15 cellular contexts compared by ENCODE assay signal in the genomic region with DNA sequence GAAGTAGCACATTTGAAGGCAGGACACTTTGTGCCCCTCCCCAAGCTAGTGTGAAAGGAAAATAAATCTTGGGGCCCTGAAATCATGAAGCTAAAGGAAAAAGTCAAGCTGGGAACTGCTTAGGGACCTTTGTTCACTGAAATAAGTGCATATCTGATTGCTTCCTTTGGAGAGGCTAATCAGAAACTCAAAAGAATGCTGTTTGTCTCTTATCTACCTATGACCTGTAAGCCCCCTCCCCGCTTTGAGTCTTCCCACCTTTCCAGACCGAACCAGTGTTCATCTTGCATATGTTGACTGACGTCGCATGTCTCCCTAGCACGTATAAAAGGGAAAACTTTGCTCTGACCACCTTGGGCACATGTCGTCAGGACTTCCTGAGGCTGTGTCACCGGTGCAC. TPM values are rescaled to one million over a fixed set of nuclear protein-coding genes. Genes with fewer than 3 reads are reported as not detected.
DNase-seq lines count a peak whose midpoint lies in the region; ATAC-seq and TF ChIP-seq lines count a peak whose summit lies in the region.
"Had no signal": no experiment of that assay in that cellular context is flagged by ENCODE, and none has a peak within 500 bp of the region (broad histone marks: within the 10 kb centered on the region; RNA-seq: fewer than 3 reads in every experiment).

No MANE protein-coding gene starts in this region.

- DNase-seq in CD1c-positive myeloid dendritic cell (ENCODE audit: extremely low spot score) (peak; percentile 19), endodermal cell (peak; percentile 69), mesendoderm (peak; percentile 89), MV-4-11 (lab: John Stamatoyannopoulos, UW) (no peak), upper lobe of left lung (no peak), body of pancreas (no peak)
- DNase-seq: Caco-2; CD8-positive, alpha-beta memory T cell; DMS53; GOT3; H9 had no signal

- no peak overlapping the region for H3K4me3 ChIP-seq in HUES48 (ENCODE audit: low read depth, low read length)
- peak overlapping the region; percentile 43 for H3K4me3 ChIP-seq in endodermal cell (ENCODE audit: low read length)
- no peak overlapping the region for H3K4me3 ChIP-seq in mesendoderm (ENCODE audit: low read length)
- no peak overlapping the region for H3K4me3 ChIP-seq in upper lobe of left lung
- no peak overlapping the region for H3K4me3 ChIP-seq in body of pancreas

- TF ChIP-seq POLR2A in upper lobe of left lung (IDR thresholded peaks at IDR 0.05) (no peak), body of pancreas (IDR thresholded peaks at IDR 0.05) (no peak)

- H3K4ac ChIP-seq in mesendoderm (ENCODE audit: low read depth, low read length): no peak overlapping the region

- no peaks in the 10 kb centered on the region for H3K79me1 ChIP-seq in mesendoderm (ENCODE audit: low read length)

- H2BK15ac ChIP-seq in mesendoderm (replicated peaks; ENCODE audit: low read depth): no peak overlapping the region

- TF ChIP-seq CTCF in endodermal cell (conservative IDR thresholded peaks at IDR 0.05) (no peak), upper lobe of left lung (IDR thresholded peaks at IDR 0.05) (no peak), body of pancreas (IDR thresholded peaks at IDR 0.05) (no peak)

- H3K9me3 ChIP-seq in HUES48 (ENCODE audit: control insufficient read depth, insufficient read depth, low read length): no peaks in the 10 kb centered on the region
- no peaks in the 10 kb centered on the region for H3K9me3 ChIP-seq in endodermal cell (ENCODE audit: control insufficient read depth, low read length)
- no peaks in the 10 kb centered on the region for H3K9me3 ChIP-seq in upper lobe of left lung
- H3K9me3 ChIP-seq in body of pancreas: no peaks in the 10 kb centered on the region
- H3K9me3 ChIP-seq: Caco-2 had no signal

- H3K23ac ChIP-seq in mesendoderm (ENCODE audit: low read length): no peak overlapping the region

- peaks cover 45% of the 10 kb centered on the region for H3K4me1 Mint-ChIP-seq in endodermal cell
- H3K4me1 Mint-ChIP-seq: B cell; CD14-positive monocyte; CD8-positive, alpha-beta memory T cell; IgD-negative memory B cell had no signal

- H3K18ac ChIP-seq in mesendoderm (ENCODE audit: low read length): no peak overlapping the region

- no peak overlapping the region for H4K8ac ChIP-seq in mesendoderm (ENCODE audit: low read depth, low read length)

- H3K4me1 ChIP-seq in HUES48 (ENCODE audit: control insufficient read depth, insufficient read depth, low read length): peaks cover 25% of the 10 kb centered on the region
- H3K4me1 ChIP-seq in endodermal cell (ENCODE audit: control insufficient read depth, insufficient read depth, low read length): peaks cover 16% of the 10 kb centered on the region
- H3K4me1 ChIP-seq in mesendoderm (ENCODE audit: control insufficient read depth, low read depth, low read length): peaks cover 14% of the 10 kb centered on the region
- no peaks in the 10 kb centered on the region for H3K4me1 ChIP-seq in upper lobe of left lung
- H3K4me1 ChIP-seq in body of pancreas: no peaks in the 10 kb centered on the region

- H3K27ac ChIP-seq in HUES48 (ENCODE audit: low read depth, low read length) (peak overlapping the region; percentile 49), endodermal cell (ENCODE audit: low read depth, low read length) (no peak overlapping the region), mesendoderm (ENCODE audit: low read depth, low read length) (no peak overlapping the region), upper lobe of left lung (no peak overlapping the region), body of pancreas (no peak overlapping the region)

- H3K4me2 ChIP-seq in mesendoderm (ENCODE audit: low read length): no peak overlapping the region

- H3K9ac ChIP-seq in HUES48 (ENCODE audit: low read depth, low read length) (no peak overlapping the region), endodermal cell (ENCODE audit: extremely low read depth, low read length, poor library complexity, severe bottlenecking) (no peak overlapping the region), mesendoderm (ENCODE audit: low read length) (no peak overlapping the region)

- no peak overlapping the region for H2BK5ac ChIP-seq in mesendoderm (ENCODE audit: low read length)

- peak overlapping the region; percentile 21 for H3K4me3 Mint-ChIP-seq in endodermal cell
- H3K4me3 Mint-ChIP-seq: B cell, H9 had no signal

- no peak overlapping the region for H3K27ac Mint-ChIP-seq in endodermal cell
- H3K27ac Mint-ChIP-seq: B cell; CD14-positive monocyte; CD8-positive, alpha-beta memory T cell; H9 had no signal

- ATAC-seq in upper lobe of left lung (ENCODE audit: low FRiP score in 2 of 2) (no peak), body of pancreas (no peak)

- TF ChIP-seq EP300 in upper lobe of left lung (IDR thresholded peaks at IDR 0.05): no peak

- intact Hi-C loops in body of pancreas (cut with DNase I): loop anchor here (10.0 kb wide), 1 partner anchor 145 kb away; no protein-coding TSS in a partner anchor

- H3K36me3 ChIP-seq in HUES48 (ENCODE audit: control insufficient read depth, insufficient read depth, low read length): no peaks in the 10 kb centered on the region
- H3K36me3 ChIP-seq in endodermal cell (ENCODE audit: control insufficient read depth, insufficient read depth, low read length): no peaks in the 10 kb centered on the region
- H3K36me3 ChIP-seq in mesendoderm (ENCODE audit: control insufficient read depth, insufficient read depth, low read length): no peaks in the 10 kb centered on the region
- H3K36me3 ChIP-seq in upper lobe of left lung: no peaks in the 10 kb centered on the region
- H3K36me3 ChIP-seq in body of pancreas (replicated peaks in 1 of 2; ENCODE audit: insufficient read depth in 1 of 2, low read depth in 2 of 2): no peaks in the 10 kb centered on the region

- H2BK120ac ChIP-seq in mesendoderm (ENCODE audit: low read depth, low read length): no peak overlapping the region

- H3K27me3 ChIP-seq in HUES48 (ENCODE audit: control insufficient read depth, insufficient read depth, low read length) (peaks cover 95% of the 10 kb centered on the region), endodermal cell (ENCODE audit: control insufficient read depth, insufficient read depth, low read length, poor library complexity, severe bottlenecking) (peaks cover 17% of the 10 kb centered on the region), mesendoderm (ENCODE audit: insufficient read depth, low read length, poor library complexity) (peaks cover 11% of the 10 kb centered on the region), upper lobe of left lung (no peaks in the 10 kb centered on the region), body of pancreas (no peaks in the 10 kb centered on the region)

- no peaks in the 10 kb centered on the region for H3K36me3 Mint-ChIP-seq in endodermal cell (ENCODE audit: low read depth)
- H3K36me3 Mint-ChIP-seq: CD14-positive monocyte; CD8-positive, alpha-beta memory T cell; IgD-negative memory B cell had no signal

- H2AK5ac ChIP-seq in mesendoderm (ENCODE audit: low read length): no peak overlapping the region

- H3K79me2 ChIP-seq in mesendoderm (ENCODE audit: control insufficient read depth, insufficient read depth, low read length): no peaks in the 10 kb centered on the region

- no peak overlapping the region for H4K5ac ChIP-seq in mesendoderm (ENCODE audit: low read length)

- peaks cover 96% of the 10 kb centered on the region for H3K27me3 Mint-ChIP-seq in endodermal cell (ENCODE audit: insufficient read depth)

- no peaks in the 10 kb centered on the region for H3K9me3 Mint-ChIP-seq in endodermal cell
- H3K9me3 Mint-ChIP-seq: CD14-positive monocyte; CD8-positive, alpha-beta memory T cell; IgD-negative memory B cell had no signal

- no peak overlapping the region for H3K56ac ChIP-seq in mesendoderm (ENCODE audit: low read length)

- 6 to 9% methylated on average over 7 of the region's 7 CpGs for WGBS in endodermal cell (ENCODE audit: insufficient coverage in 1 of 2, insufficient read length in 1 of 2), 2 experiments
- WGBS in mesendoderm (ENCODE audit: extremely low coverage, insufficient coverage, low lambda C conversion rate): no CpG with 5 or more reads among the region's 7 CpGs
- 38 to 51% methylated on average over 7 of the region's 7 CpGs for WGBS in upper lobe of left lung, 2 donors
- WGBS in body of pancreas, 2 donors: 57 to 68% methylated on average over 7 of the region's 7 CpGs

RNA-seq across cellular contexts. Expression of a gene that starts 53.1 kb away (rescaled TPM):
- total RNA-seq in endodermal cell (1 to 10 TPM in 1 of 2 donors, under 1 TPM in 1; 0.53 to 1.2 TPM), upper lobe of left lung (1 to 10 TPM; 1.4 to 7.3 (median 5.6) TPM), body of pancreas (1 to 10 TPM; 2.0 to 2.6 TPM)
- polyA plus RNA-seq in endodermal cell (2013, experiment 1 of 2): 0.78 TPM
- polyA plus RNA-seq in endodermal cell (2013, experiment 2 of 2): 0.91 TPM
- 0.10 TPM for polyA plus RNA-seq in mesendoderm (2013, experiment 1 of 2)
- polyA plus RNA-seq in mesendoderm (2013, experiment 2 of 2): 0.15 TPM
- total RNA-seq: H9 had no signal

Comparison
In these comparisons a context has a peak if more than half of its experiments do, and no peak if none do; other contexts are left out.
1. DNase-seq: peak in CD1c-positive myeloid dendritic cell (single experiment), endodermal cell (single experiment) and mesendoderm (single experiment); none in MV-4-11 (single experiment), upper lobe of left lung (0 of 2) and body of pancreas (0 of 4).